In the genomic region with DNA sequence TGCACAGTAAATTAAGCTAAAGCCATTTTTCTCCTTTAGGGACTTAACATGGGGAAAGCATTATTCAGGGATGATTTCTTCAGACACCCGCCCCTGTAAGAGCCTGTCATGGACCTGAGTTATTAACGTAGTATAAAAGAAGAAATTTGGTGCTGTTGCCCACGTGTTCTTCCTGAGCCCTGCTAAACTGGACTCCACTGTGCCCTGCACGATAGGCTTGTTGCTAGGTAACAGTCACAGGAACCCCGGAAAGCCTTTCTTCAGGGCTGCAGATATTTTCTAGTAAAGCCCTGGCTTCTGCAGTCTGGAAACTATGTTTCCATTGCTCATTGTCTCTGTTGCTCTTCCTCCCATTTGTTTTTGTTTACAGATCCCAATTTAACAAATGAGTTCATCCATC, we compare ENCODE assay signal across 19 cellular contexts.
"Had no signal": no experiment of that assay in that cellular context is flagged by ENCODE, and none has a peak within 500 bp of the region (broad histone marks: within the 10 kb centered on the region; RNA-seq: fewer than 3 reads in every experiment).

No MANE protein-coding gene starts in this region.

- H3K27ac Mint-ChIP-seq: activated naive CD4-positive, alpha-beta T cell treated with anti-CD3 and anti-CD28 coated beads, Interleukin-2, amount 50 U/mL, for 72 hours; natural killer cell; progenitor cell of endocrine pancreas; stimulated activated effector memory CD8-positive, alpha-beta T cell treated with anti-CD3 and anti-CD28 coated beads, Interleukin-12 subunit alpha, Interleukin-12 subunit beta, amount 100 ng/mL, for 72 hours; type B pancreatic cell had no signal

- H3K4me3 Mint-ChIP-seq: natural killer cell; stimulated activated effector memory CD8-positive, alpha-beta T cell treated with anti-CD3 and anti-CD28 coated beads, Interleukin-12 subunit alpha, Interleukin-12 subunit beta, amount 100 ng/mL, for 72 hours; type B pancreatic cell had no signal

- H3K4me2 ChIP-seq: smooth muscle cell had no signal

- FAIRE-seq: astrocyte, frontal cortex, keratinocyte had no signal

- H3K27ac ChIP-seq: adrenal gland, breast epithelium, coronary artery, right lobe of liver, stomach had no signal

- H3K4me1 Mint-ChIP-seq: natural killer cell; stimulated activated effector memory CD8-positive, alpha-beta T cell treated with anti-CD3 and anti-CD28 coated beads, Interleukin-12 subunit alpha, Interleukin-12 subunit beta, amount 100 ng/mL, for 72 hours had no signal

- H3K9me3 ChIP-seq: adrenal gland, breast epithelium, right lobe of liver, stomach had no signal

- H3K27me3 ChIP-seq: adrenal gland, breast epithelium, right lobe of liver, stomach had no signal

- H3K36me3 Mint-ChIP-seq: natural killer cell; stimulated activated effector memory CD8-positive, alpha-beta T cell treated with anti-CD3 and anti-CD28 coated beads, Interleukin-12 subunit alpha, Interleukin-12 subunit beta, amount 100 ng/mL, for 72 hours; type B pancreatic cell had no signal

- H3K4me1 ChIP-seq: adrenal gland, breast epithelium, right lobe of liver, stomach had no signal

- H3K4me3 ChIP-seq: adrenal gland, breast epithelium, coronary artery, lung, right lobe of liver, smooth muscle cell, stomach had no signal

- H3K36me3 ChIP-seq: adrenal gland, breast epithelium, right lobe of liver, stomach had no signal

- DNase-seq: activated CD8-positive, alpha-beta memory T cell treated with anti-CD3 and anti-CD28 coated beads for 24 hours; activated gamma-delta T cell; adrenal gland; natural killer cell; right lobe of liver; stimulated activated CD4-positive, alpha-beta T cell treated with anti-CD3 and anti-CD28 coated beads, Interleukin-4, amount 100 ng/mL, for 24 hours; stomach; T1000 had no signal
